Comparison of ENCODE assay signal across 8 cellular contexts in genomic region chr1:19811206-19811851, GRCh38. TPM values are rescaled to one million over a fixed set of nuclear protein-coding genes. Genes with fewer than 3 reads are reported as not detected.
DNase-seq lines count a peak whose midpoint lies in the region; ATAC-seq and TF ChIP-seq lines count a peak whose summit lies in the region.

No MANE protein-coding gene starts in this region.

- no peak overlapping the region for H3K4me3 ChIP-seq in neural progenitor cell

- no peaks in the 10 kb centered on the region for H3F3A ChIP-seq in neural progenitor cell (ENCODE audit: low read depth)

- no peaks in the 10 kb centered on the region for H3K79me2 ChIP-seq in neural progenitor cell (ENCODE audit: low read depth)

- ATAC-seq in GM21360 (IDR thresholded peaks at IDR 0.05; ENCODE audit: unreplicated experiment) (no peak), GM21528 (IDR thresholded peaks at IDR 0.05; ENCODE audit: low FRiP score, unreplicated experiment) (no peak), HG02798 (IDR thresholded peaks at IDR 0.05; ENCODE audit: poor library complexity, unreplicated experiment) (no peak)

- no peaks in the 10 kb centered on the region for H3K36me3 Mint-ChIP-seq in CD14-positive monocyte
- H3K36me3 Mint-ChIP-seq in neural progenitor cell, result no peaks in the 10 kb centered on the region

- H3K9me3 ChIP-seq in neural progenitor cell (ENCODE audit: low read depth), result no peaks in the 10 kb centered on the region

- TF ChIP-seq CTCF in CD14-positive monocyte (IDR thresholded peaks at IDR 0.05) (peak; percentile 69), neural progenitor cell (IDR thresholded peaks at IDR 0.05) (peak; percentile 61)

- H3K4me2 ChIP-seq in neural progenitor cell, result no peak overlapping the region

- peaks cover 0 to 2% (median 0%) of the 10 kb centered on the region in 7 donors for H3K9me3 Mint-ChIP-seq in CD14-positive monocyte
- H3K9me3 Mint-ChIP-seq in neural progenitor cell, result peaks cover 5% of the 10 kb centered on the region

- no peaks in the 10 kb centered on the region for H3K27me3 ChIP-seq in neural progenitor cell

- H3K36me3 ChIP-seq in neural progenitor cell, result no peaks in the 10 kb centered on the region

- H3K4me1 Mint-ChIP-seq in CD14-positive monocyte, result no peaks in the 10 kb centered on the region
- peaks cover 6% of the 10 kb centered on the region for H3K4me1 Mint-ChIP-seq in neural progenitor cell

- no peaks in the 10 kb centered on the region for H4K20me1 ChIP-seq in neural progenitor cell (ENCODE audit: low read depth)

- H3K27ac ChIP-seq in neural progenitor cell, result no peak overlapping the region

- H3K27me3 Mint-ChIP-seq in CD14-positive monocyte (ENCODE audit: low read depth in 3 of 3) (peaks cover 4 to 13% (median 10%) of the 10 kb centered on the region in 3 donors), neural progenitor cell (ENCODE audit: insufficient read depth, low read depth) (peaks cover 13% of the 10 kb centered on the region)

- intact Hi-C loops in CD14-positive monocyte (cut with micrococcal nuclease), result no loop called here

- H3K9ac ChIP-seq in neural progenitor cell, result no peak overlapping the region

- no peak for DNase-seq in CD14-positive monocyte (ENCODE audit: low spot score)
- DNase-seq in HuH-7 (ENCODE audit: low spot score), result peak; percentile 54
- DNase-seq in activated CD4-positive, alpha-beta T cell treated with anti-CD3 and anti-CD28 coated beads for 1 hour, result peak; percentile 13
- DNase-seq in effector CD4-positive, alpha-beta T cell, result peak; percentile 34
- DNase-seq in neural progenitor cell (ENCODE audit: low spot score), result peak; percentile 68

- H3K4me1 ChIP-seq in neural progenitor cell, result no peaks in the 10 kb centered on the region

- H3K27ac Mint-ChIP-seq in CD14-positive monocyte, result no peak overlapping the region
- H3K27ac Mint-ChIP-seq in neural progenitor cell, result no peak overlapping the region

- H3K4me3 Mint-ChIP-seq in CD14-positive monocyte, result no peak overlapping the region
- no peak overlapping the region for H3K4me3 Mint-ChIP-seq in neural progenitor cell

- no peak overlapping the region for H2AFZ ChIP-seq in neural progenitor cell (replicated peaks)

RNA-seq across cellular contexts. Expression of gene RNF186, which starts 3.8 kb away (rescaled TPM):
- polyA plus RNA-seq in CD14-positive monocyte, result not detected
- total RNA-seq in neural progenitor cell (ENCODE audit: low replicate concordance), result not detected in 2 replicates

RNA-seq across cellular contexts. Expression of gene TMCO4, which starts 11.6 kb away (rescaled TPM):
- 1 to 10 TPM; 6.9 to 7.9 TPM for polyA plus RNA-seq in CD14-positive monocyte
- total RNA-seq in neural progenitor cell (ENCODE audit: low replicate concordance), result 0.30 and 0.40 TPM in 2 replicates
